In genomic region chr2:231198291-231199173, GRCh38 we compare ENCODE assay signal across 8 cellular contexts. TPM values are rescaled to one million over a fixed set of nuclear protein-coding genes. Genes with fewer than 3 reads are reported as not detected.
DNase-seq lines count a peak whose midpoint lies in the region; ATAC-seq, FAIRE-seq and TF ChIP-seq lines count a peak whose summit lies in the region.

Gene ARMC9 (plus strand): TSS chr2:231198631. CDS start chr2:231206239, 7,608 bp downstream.

- peak within 1 kb of the TSS; percentile 97 for H3K4me2 ChIP-seq in astrocyte (ENCODE audit: low read length)

- no peak for FAIRE-seq in astrocyte (lab: Jason Lieb, UNC)

- H3K27me3 ChIP-seq in astrocyte (ENCODE audit: insufficient read depth, low read length): no peaks in the 10 kb centered on the region
- H3K27me3 ChIP-seq in aorta (ENCODE audit: control insufficient read depth in 1 of 2, insufficient read depth in 2 of 2, low read length in 1 of 2): no peaks in the 10 kb centered on the region

- H3K4me3 Mint-ChIP-seq in astrocyte (ENCODE audit: unreplicated experiment): peak within 1 kb of the TSS; percentile 94

- H3K27ac ChIP-seq in astrocyte (ENCODE audit: low read depth, low read length) (peak within 1 kb of the TSS; percentile 77), aorta (ENCODE audit: low read depth in 1 of 2, low read length in 2 of 2) (peak within 1 kb of the TSS; percentile 2 to 84)

- peak within 1 kb of the TSS; percentile 99 for H2AFZ ChIP-seq in astrocyte (ENCODE audit: low read depth, low read length)

- 0% methylated on average over 67 to 83 of the region's 83 CpGs for WGBS in aorta, 2 donors

- peaks cover 4% of the 10 kb centered on the region for H3K36me3 Mint-ChIP-seq in astrocyte (ENCODE audit: low read depth, unreplicated experiment)

- H4K20me1 ChIP-seq in astrocyte (ENCODE audit: insufficient read depth, low read length): peaks cover 23% of the 10 kb centered on the region

- TF ChIP-seq POLR2A in GM18505 (IDR thresholded peaks at IDR 0.05; ENCODE audit: borderline replicate concordance, extremely low read depth, insufficient read depth, insufficient read length): peak; percentile 85

- H3K4me3 ChIP-seq in astrocyte (ENCODE audit: insufficient read depth, low read depth, low read length): peak within 1 kb of the TSS; percentile 97
- peak within 1 kb of the TSS; percentile 39 to 72 for H3K4me3 ChIP-seq in aorta (ENCODE audit: low read length in 2 of 2)

- no peak for TF ChIP-seq CTCF in astrocyte (IDR thresholded peaks at IDR 0.05; ENCODE audit: insufficient read depth, low read depth, low read length)

- H3K9me3 ChIP-seq in astrocyte (ENCODE audit: insufficient read depth, low read depth, low read length) (no peaks in the 10 kb centered on the region), aorta (ENCODE audit: control insufficient read depth, low read length) (no peaks in the 10 kb centered on the region)

- no peaks in the 10 kb centered on the region for H3K27me3 Mint-ChIP-seq in astrocyte (ENCODE audit: low read depth, unreplicated experiment)

- peak within 1 kb of the TSS; percentile 86 for H3K27ac Mint-ChIP-seq in astrocyte (ENCODE audit: unreplicated experiment)

- H3K36me3 ChIP-seq in astrocyte (ENCODE audit: insufficient read depth, low read length) (no peaks in the 10 kb centered on the region), aorta (ENCODE audit: control insufficient read depth in 1 of 2, insufficient read depth in 2 of 2, low read length in 1 of 2) (no peaks in the 10 kb centered on the region)

- H3K4me1 ChIP-seq in astrocyte (ENCODE audit: insufficient read depth, low read length): peaks cover 26% of the 10 kb centered on the region
- peaks cover 0 to 4% of the 10 kb centered on the region in 2 donors for H3K4me1 ChIP-seq in aorta (ENCODE audit: control insufficient read depth in 1 of 2, insufficient read depth in 2 of 2, low read length in 2 of 2)

- peak within 1 kb of the TSS; percentile 86 for H3K9ac ChIP-seq in astrocyte (ENCODE audit: low read length)

- intact Hi-C loops in aorta (cut with DNase I): no loop called here

- peaks cover 39% of the 10 kb centered on the region for H3K79me2 ChIP-seq in astrocyte (ENCODE audit: insufficient read depth, low read length)

- DNase-seq in NCI-H1436 (lab: John Stamatoyannopoulos, UW) (peak; percentile 70), T-helper 9 cell (peak; percentile 59), astrocyte (ENCODE audit: low read depth) (peak; percentile 37), hepatic stellate cell (ENCODE audit: low spot score) (peak; percentile 96), renal cortical epithelial cell (ENCODE audit: low read depth) (peak; percentile 37), aorta (peak; percentile 82 to 92)

- ATAC-seq in GM18505 (IDR thresholded peaks at IDR 0.05; ENCODE audit: unreplicated experiment): peak; percentile 96
- ATAC-seq in HG02763 (IDR thresholded peaks at IDR 0.05; ENCODE audit: unreplicated experiment): peak; percentile 94
- ATAC-seq in aorta (ENCODE audit: low FRiP score): peak; percentile 96

- H3K9me3 Mint-ChIP-seq in astrocyte (ENCODE audit: unreplicated experiment): peaks cover 7% of the 10 kb centered on the region

- peaks cover 18% of the 10 kb centered on the region for H3K4me1 Mint-ChIP-seq in astrocyte (ENCODE audit: low read depth, unreplicated experiment)

RNA-seq across cellular contexts. Expression of gene ARMC9, which starts in this region (rescaled TPM):
- total RNA-seq in astrocyte (42.7 and 52.4 TPM in 2 replicates), renal cortical epithelial cell (27.1 and 67.8 TPM in 2 replicates), aorta (10 to 100 TPM; 50.7 to 86.8 TPM)
- 10 to 100 TPM in 1 of 2 donors, 1 to 10 TPM in 1; 6.9 to 10.5 TPM for polyA plus RNA-seq in aorta

Comparison
In these comparisons a context has a peak if more than half of its experiments do, and no peak if none do; other contexts are left out.
1. Peak in every context shown above with its lines: DNase-seq, ATAC-seq, H3K4me3 ChIP-seq and H3K27ac ChIP-seq.
2. DNase-seq: peak in every context shown above with its lines; median percentile 96 in hepatic stellate cell; 87 in aorta; 70 in NCI-H1436; 59 in T-helper 9 cell; 37 in astrocyte; 37 in renal cortical epithelial cell.